In genomic region chr1:109075531-109076490, GRCh38 we compare ENCODE assay signal across 8 cellular contexts. TPM values are rescaled to one million over a fixed set of nuclear protein-coding genes. Genes with fewer than 3 reads are reported as not detected.
A peak's percentile ranks its signal among the peaks of the same experiment; 100 is the strongest.
DNase-seq lines count a peak whose midpoint lies in the region; ATAC-seq and TF ChIP-seq lines count a peak whose summit lies in the region.

TSS of gene TAF13 (minus strand) at chr1:109076003. CDS start at chr1:109075947, 56 bp downstream.

- DNase-seq in DMS53 (lab: John Stamatoyannopoulos, UW) (peak; percentile 98), erythroblast (lab: John Stamatoyannopoulos, UW) (peak; percentile 92 to 93)
- peak; percentile 91 for DNase-seq in activated T-cell treated with anti-CD3 and anti-CD28 coated beads, Interleukin-2, amount 50 U/mL, for 24 hours
- DNase-seq in stimulated activated CD8-positive, alpha-beta memory T cell treated with anti-CD3 and anti-CD28 coated beads, Interleukin-7, amount 100 ng/mL, for 1 hour (ENCODE audit: low read depth in 2 of 2) = peak; percentile 75 to 76

- no peaks in the 10 kb centered on the region for H3K4me1 ChIP-seq in mucosa of stomach (ENCODE audit: control insufficient read depth, insufficient read depth, low read length)

- H3K36me3 ChIP-seq in mucosa of stomach (ENCODE audit: control insufficient read depth, insufficient read depth, low read length) = no peaks in the 10 kb centered on the region

- no peaks in the 10 kb centered on the region for H3K27me3 Mint-ChIP-seq in activated T-cell treated with anti-CD3 and anti-CD28 coated beads, Interleukin-2, amount 50 U/mL, for 24 hours

- H3K27me3 ChIP-seq in mucosa of stomach (ENCODE audit: control insufficient read depth, insufficient read depth, low read length) = no peaks in the 10 kb centered on the region

- peak within 1 kb of the TSS; percentile 100 for H3K4me3 Mint-ChIP-seq in activated T-cell treated with anti-CD3 and anti-CD28 coated beads, Interleukin-2, amount 50 U/mL, for 24 hours

- H3K9ac ChIP-seq in mucosa of stomach (ENCODE audit: low read length) = peak within 1 kb of the TSS; percentile 88

- H3K4me1 Mint-ChIP-seq in activated T-cell treated with anti-CD3 and anti-CD28 coated beads, Interleukin-2, amount 50 U/mL, for 24 hours (ENCODE audit: low read depth) = peaks cover 16% of the 10 kb centered on the region

- H3K9me3 ChIP-seq in mucosa of stomach (ENCODE audit: control insufficient read depth, low read length) = no peaks in the 10 kb centered on the region

- ATAC-seq in GM21576 (IDR thresholded peaks at IDR 0.05; ENCODE audit: unreplicated experiment) = peak; percentile 98

- H3K27ac Mint-ChIP-seq in activated T-cell treated with anti-CD3 and anti-CD28 coated beads, Interleukin-2, amount 50 U/mL, for 24 hours = peak within 1 kb of the TSS; percentile 96

- no peak for TF ChIP-seq RAD21 in Ishikawa (IDR thresholded peaks at IDR 0.05; ENCODE audit: low read depth)

- H3K4me3 ChIP-seq in mucosa of stomach (ENCODE audit: low read length) = peak within 1 kb of the TSS; percentile 91

- no peak for TF ChIP-seq EP300 in Ishikawa (IDR thresholded peaks at IDR 0.05; ENCODE audit: borderline replicate concordance)

- H3K9me3 Mint-ChIP-seq in activated T-cell treated with anti-CD3 and anti-CD28 coated beads, Interleukin-2, amount 50 U/mL, for 24 hours = no peaks in the 10 kb centered on the region

- H3K36me3 Mint-ChIP-seq in activated T-cell treated with anti-CD3 and anti-CD28 coated beads, Interleukin-2, amount 50 U/mL, for 24 hours (ENCODE audit: low read depth) = peaks cover 29% of the 10 kb centered on the region

- peak; percentile 99 for TF ChIP-seq POLR2A in erythroblast (IDR thresholded peaks at IDR 0.05; ENCODE audit: low read length)

TF ChIP-seq in Ishikawa, 13 proteins besides CTCF, POLR2A, EP300 and RAD21:
- TF ChIP-seq ZBTB7A (IDR thresholded peaks at IDR 0.05; ENCODE audit: low read depth) (no peak), TAF1 (IDR thresholded peaks at IDR 0.05; ENCODE audit: low read depth) (peak; percentile 77; the same call in 1 of the 2 replicates), YY1 (IDR thresholded peaks at IDR 0.05; ENCODE audit: low read depth) (peak; percentile 58), MAX (IDR thresholded peaks at IDR 0.05) (peak; percentile 80), CEBPB (IDR thresholded peaks at IDR 0.05) (no peak), NFIC (IDR thresholded peaks at IDR 0.05) (peak; percentile 22; the same call in 1 of the 2 replicates), FOXM1 (IDR thresholded peaks at IDR 0.05; ENCODE audit: borderline replicate concordance, low read depth) (no peak), CREB1 (IDR thresholded peaks at IDR 0.05; ENCODE audit: low read depth) (peak; percentile 87), TCF12 (IDR thresholded peaks at IDR 0.05; ENCODE audit: low read depth) (no peak; the same call in 1 of the 2 replicates), TEAD4 (IDR thresholded peaks at IDR 0.05) (0 out of 2 replicates have a peak, but pooled peaks have one; percentile 47), EGR1 (IDR thresholded peaks at IDR 0.05) (no peak), USF1 (IDR thresholded peaks at IDR 0.05) (no peak), REST (IDR thresholded peaks at IDR 0.05; ENCODE audit: low read depth) (no peak)

TF ChIP-seq in PFSK-1, 5 proteins besides CTCF, POLR2A, EP300 and RAD21:
- TF ChIP-seq REST (IDR thresholded peaks at IDR 0.05; ENCODE audit: insufficient read depth in 1 of 2, low read depth in 2 of 2, low read length in 2 of 2) (no peak), TAF1 (IDR thresholded peaks at IDR 0.05; ENCODE audit: borderline replicate concordance, insufficient read depth, low read length) (peak; percentile 86), FOXP2 (optimal IDR thresholded peaks at IDR 0.05; ENCODE audit: borderline replicate concordance, extremely low read depth, extremely low read length, insufficient read depth) (peak; percentile 96), POLR2AphosphoS5 (IDR thresholded peaks at IDR 0.05; ENCODE audit: low read depth, low read length) (peak; percentile 93; the same call in 1 of the 2 replicates), SIN3A (IDR thresholded peaks at IDR 0.05; ENCODE audit: borderline replicate concordance, insufficient read depth, low read length) (peak; percentile 94; the same call in 1 of the 2 replicates)

RNA-seq across cellular contexts. Expression of gene TAF13, which starts in this region (rescaled TPM):
- polyA plus RNA-seq in PFSK-1 (2012; ENCODE audit: insufficient read length, low read depth) = 10.3 TPM

Comparison
In these comparisons a context has a peak if more than half of its experiments do, and no peak if none do; other contexts are left out.
1. Peak in every context shown above with its lines: DNase-seq, ATAC-seq and H3K4me3 ChIP-seq.